In genomic region chr19:33022472-33023116, GRCh38 we compare ENCODE assay signal across 23 cellular contexts. TPM values are rescaled to one million over a fixed set of nuclear protein-coding genes. Genes with fewer than 3 reads are reported as not detected.
DNase-seq lines count a peak whose midpoint lies in the region; ATAC-seq, FAIRE-seq and TF ChIP-seq lines count a peak whose summit lies in the region.
"Had no signal": no experiment of that assay in that cellular context is flagged by ENCODE, and none has a peak within 500 bp of the region (broad histone marks: within the 10 kb centered on the region; RNA-seq: fewer than 3 reads in every experiment).

No MANE protein-coding gene starts in this region.

- H3K14ac ChIP-seq in H1 (ENCODE audit: insufficient read length): no peak overlapping the region

- TF ChIP-seq EP300 in H1 (IDR thresholded peaks at IDR 0.05; ENCODE audit: borderline replicate concordance in 1 of 2, low read depth in 2 of 2, low read length in 2 of 2): peak in 1 of 2 experiments; percentile 45; a peak in 1 of 3 replicates

- WGBS in HUES64: 13% methylated on average over 11 of the region's 11 CpGs
- 8% methylated on average over 11 of the region's 11 CpGs; no CpG with 5 or more reads in 1 of the 2 experiments for WGBS in H1 (ENCODE audit: extremely low coverage in 1 of 2, insufficient coverage in 1 of 2, insufficient read length in 1 of 2, insufficient replicate concordance in 2 of 2, low coverage in 1 of 2, low lambda C conversion rate in 2 of 2, missing lambda C conversion rate in 1 of 2), 2 experiments

- peak in 1 of 2 experiments; percentile 30; a peak in 1 of 4 replicates for TF ChIP-seq RAD21 in H1 (IDR thresholded peaks at IDR 0.05 in 1 of 2, conservative IDR thresholded peaks at IDR 0.05 in 1 of 2; ENCODE audit: low read depth in 2 of 2, low read length in 2 of 2)

- H3K79me2 ChIP-seq in H1 (ENCODE audit: control insufficient read depth in 1 of 2, insufficient read depth in 2 of 2, low read length in 2 of 2): no peaks in the 10 kb centered on the region

- peaks cover 82% of the 10 kb centered on the region for H3K36me3 Mint-ChIP-seq in Caco-2 (ENCODE audit: insufficient read depth, unreplicated experiment)
- H3K36me3 Mint-ChIP-seq in activated CD4-positive, alpha-beta memory T cell treated with anti-CD3 and anti-CD28 coated beads for 36 hours: no peaks in the 10 kb centered on the region
- H3K36me3 Mint-ChIP-seq: activated CD8-positive, alpha-beta memory T cell treated with anti-CD3 and anti-CD28 coated beads, Interleukin-2, amount 10 ng/mL, durations not matched to agents 7 days and 5 days had no signal

- H2BK20ac ChIP-seq in H1 (ENCODE audit: low read length): 0 out of 2 replicates have a peak overlapping the region, but pooled peaks have one; percentile 43

- H4K5ac ChIP-seq in H1 (ENCODE audit: insufficient read length, low read depth, low read length): peak overlapping the region; percentile 64

- peak in 1 of 2 experiments; percentile 30 for TF ChIP-seq CTCF in Caco-2 (IDR thresholded peaks at IDR 0.05; ENCODE audit: insufficient read depth in 1 of 2, low read depth in 1 of 2, low read length in 1 of 2, severe bottlenecking in 1 of 2, unreplicated experiment in 1 of 2)
- peak; percentile 51 to 79 (median 66) for TF ChIP-seq CTCF in H1 (IDR thresholded peaks at IDR 0.05; ENCODE audit: control extremely low read depth in 1 of 3, insufficient read depth in 1 of 3, low read depth in 1 of 3, low read length in 3 of 3)
- TF ChIP-seq CTCF in mucosa of descending colon (IDR thresholded peaks at IDR 0.05): no peak

- H3K4me3 ChIP-seq in Caco-2 (ENCODE audit: low read depth, low read length) (no peak overlapping the region), HUES64 (ENCODE audit: low read length) (peak overlapping the region; percentile 28; the same call in 1 of the 2 replicates), H1 (ENCODE audit: extremely low read depth in 1 of 4, insufficient read depth in 2 of 4, low read depth in 3 of 4, low read length in 4 of 4) (peak overlapping the region in 1 of 4 experiments; percentile 33; a peak in 2 of 8 replicates), mucosa of descending colon (no peak overlapping the region)
- H3K4me3 ChIP-seq: ascending aorta, colonic mucosa, left ventricle myocardium inferior, MG63, uterus had no signal

- H3K23ac ChIP-seq in H1 (ENCODE audit: insufficient read length): no peak overlapping the region

- peak in 1 of 2 experiments; percentile 38; a peak in 1 of 3 replicates for TF ChIP-seq POLR2A in H1 (IDR thresholded peaks at IDR 0.05; ENCODE audit: control extremely low read depth in 1 of 2, low read depth in 2 of 2, low read length in 2 of 2)

- no peaks in the 10 kb centered on the region; the same call in 1 of the 2 replicates for H3K9me3 ChIP-seq in Caco-2
- no peaks in the 10 kb centered on the region for H3K9me3 ChIP-seq in HUES64 (ENCODE audit: insufficient read depth, low read depth, low read length)
- H3K9me3 ChIP-seq in H1 (ENCODE audit: insufficient read depth in 2 of 2, low read depth in 1 of 2, low read length in 1 of 2): no peaks in the 10 kb centered on the region
- no peaks in the 10 kb centered on the region for H3K9me3 ChIP-seq in mucosa of descending colon
- H3K9me3 ChIP-seq: ascending aorta, colonic mucosa, MG63, uterus had no signal

- no peak overlapping the region for H3K4me3 Mint-ChIP-seq in Caco-2 (ENCODE audit: unreplicated experiment)
- H3K4me3 Mint-ChIP-seq in activated CD4-positive, alpha-beta memory T cell treated with anti-CD3 and anti-CD28 coated beads for 36 hours: no peak overlapping the region
- H3K4me3 Mint-ChIP-seq: activated CD8-positive, alpha-beta memory T cell treated with anti-CD3 and anti-CD28 coated beads, Interleukin-2, amount 10 ng/mL, durations not matched to agents 7 days and 5 days had no signal

- peaks cover under 1% of the 10 kb centered on the region for H3K9me3 Mint-ChIP-seq in Caco-2 (ENCODE audit: unreplicated experiment)
- H3K9me3 Mint-ChIP-seq in activated CD4-positive, alpha-beta memory T cell treated with anti-CD3 and anti-CD28 coated beads for 36 hours: no peaks in the 10 kb centered on the region

- no peaks in the 10 kb centered on the region for H4K20me1 ChIP-seq in H1 (replicated peaks in 1 of 2; ENCODE audit: control insufficient read depth in 1 of 2, insufficient read depth in 2 of 2, low read length in 2 of 2)

- no peak overlapping the region for H2AK5ac ChIP-seq in H1 (ENCODE audit: low read depth, low read length)

- H2AFZ ChIP-seq in H1 (ENCODE audit: low read length): no peak overlapping the region

- no peak overlapping the region for H3K4ac ChIP-seq in H1 (replicated peaks; ENCODE audit: insufficient read length, low read depth, low read length)

- no peaks in the 10 kb centered on the region; the same call in 1 of the 2 replicates for H3K23me2 ChIP-seq in H1 (ENCODE audit: low read depth, low read length)

- H3K56ac ChIP-seq in H1 (replicated peaks; ENCODE audit: insufficient read length, low read depth, low read length): no peak overlapping the region

- peak overlapping the region; percentile 75; the same call in 1 of the 2 replicates for H2BK12ac ChIP-seq in H1 (ENCODE audit: low read depth, low read length)

- DNase-seq in Caco-2 (peak; percentile 39 to 51), H1 (ENCODE audit: low read depth in 1 of 2, low spot score in 2 of 2) (peak; percentile 63 to 83), mucosa of descending colon (no peak), NAMALWA (ENCODE audit: low spot score) (no peak), HuH-7.5 (ENCODE audit: low spot score) (no peak)
- DNase-seq in activated CD4-positive, alpha-beta memory T cell treated with anti-CD3 and anti-CD28 coated beads for 36 hours: no peak
- DNase-seq: activated CD8-positive, alpha-beta memory T cell treated with anti-CD3 and anti-CD28 coated beads, Interleukin-2, amount 10 ng/mL, durations not matched to agents 7 days and 5 days; activated effector memory CD4-positive, alpha-beta T cell treated with Interleukin-2 at 50 U/mL for 16 hours; colonic mucosa; left ventricle myocardium inferior; MG63; NCI-H187 treated with DMSO at 0.1 percent for 48 hours; NCI-H526 treated with DMSO at 0.1 percent for 48 hours; stimulated activated CD4-positive, alpha-beta T cell treated with anti-CD3 and anti-CD28 coated beads, Interleukin-12 subunit alpha, Interleukin-12 subunit beta, amount 100 ng/mL, for 4 hours; stimulated activated naive CD8-positive, alpha-beta T cell treated with anti-CD3 and anti-CD28 coated beads, Interleukin-15, Interleukin-2, amounts not matched to agents 100 U/mL and 50 U/mL, for 24 hours; uterus had no signal

- H2BK120ac ChIP-seq in H1 (replicated peaks; ENCODE audit: low read depth, low read length): no peak overlapping the region

- H4K91ac ChIP-seq in H1 (replicated peaks; ENCODE audit: insufficient read length, low read length): peak overlapping the region; percentile 93

- CTCF ChIA-PET in Caco-2 (lab: Charles Lee): interaction anchor here (0.6 to 1.4 kb wide), 5 partner anchors 25 to 344 kb away, joined by 3 to 9 read pairs (median 3); partner anchors contain the start of gene GPATCH1
- CTCF ChIA-PET in H1 (lab: Charles Lee; ENCODE audit: partially characterized antibody): interaction anchor here (0.6 to 2.6 kb wide), 27 partner anchors 9 to 1121 kb away, joined by 3 to 26 read pairs (median 4); partner anchors contain the start of gene GPATCH1
- CTCF ChIA-PET in activated CD4-positive, alpha-beta memory T cell treated with anti-CD3 and anti-CD28 coated beads for 36 hours (lab: Charles Lee): no interaction called here

- no peak overlapping the region for H2BK15ac ChIP-seq in H1 (ENCODE audit: low read length)

- no peaks in the 10 kb centered on the region for H3K27me3 Mint-ChIP-seq in Caco-2 (ENCODE audit: insufficient read depth, unreplicated experiment)
- H3K27me3 Mint-ChIP-seq in activated CD4-positive, alpha-beta memory T cell treated with anti-CD3 and anti-CD28 coated beads for 36 hours: peaks cover 3% of the 10 kb centered on the region
- H3K27me3 Mint-ChIP-seq: activated CD8-positive, alpha-beta memory T cell treated with anti-CD3 and anti-CD28 coated beads, Interleukin-2, amount 10 ng/mL, durations not matched to agents 7 days and 5 days had no signal

- no peak overlapping the region; the same call in 1 of the 2 replicates for H4K8ac ChIP-seq in H1 (ENCODE audit: extremely low read depth, insufficient read depth, low read length)

- FAIRE-seq in H1 (lab: Jason Lieb, UNC): peak; percentile 86
- FAIRE-seq: GM18507, GM19239 had no signal

- intact Hi-C loops in Caco-2 (cut with micrococcal nuclease; ENCODE audit: unreplicated experiment) (no loop called here), mucosa of descending colon (cut with DNase I, micrococcal nuclease) (no loop called here)
- intact Hi-C loops in activated CD4-positive, alpha-beta memory T cell treated with anti-CD3 and anti-CD28 coated beads for 36 hours (cut with micrococcal nuclease): no loop called here

- no peaks in the 10 kb centered on the region for H3K79me1 ChIP-seq in H1 (ENCODE audit: low read depth, low read length)

- H3K9ac ChIP-seq in HUES64 (ENCODE audit: low read depth, low read length): 0 out of 2 replicates have a peak overlapping the region, but pooled peaks have one; percentile 15
- H3K9ac ChIP-seq in H1 (replicated peaks in 1 of 4; ENCODE audit: extremely low read depth in 1 of 4, low read depth in 3 of 4, low read length in 3 of 4): no peak overlapping the region

- peak overlapping the region; percentile 72 for H3K27ac ChIP-seq in HUES64 (ENCODE audit: low read depth, low read length)
- H3K27ac ChIP-seq in H1 (ENCODE audit: low read depth, low read length): peak overlapping the region; percentile 69
- H3K27ac ChIP-seq: ascending aorta, colonic mucosa, epithelial cell of prostate, left ventricle myocardium inferior, uterus had no signal

- peak overlapping the region; percentile 70 for H3K27ac Mint-ChIP-seq in Caco-2 (ENCODE audit: unreplicated experiment)
- H3K27ac Mint-ChIP-seq in activated CD4-positive, alpha-beta memory T cell treated with anti-CD3 and anti-CD28 coated beads for 36 hours: no peak overlapping the region
- H3K27ac Mint-ChIP-seq: activated CD8-positive, alpha-beta memory T cell treated with anti-CD3 and anti-CD28 coated beads, Interleukin-2, amount 10 ng/mL, durations not matched to agents 7 days and 5 days had no signal

- ATAC-seq in mucosa of descending colon: peak; percentile 7
- ATAC-seq in GM18870 (IDR thresholded peaks at IDR 0.05; ENCODE audit: unreplicated experiment): no peak
- ATAC-seq: activated CD4-positive, CD25-positive, alpha-beta regulatory T cell treated with anti-CD3 and anti-CD28 coated beads, Interleukin-2, amount 50 U/mL, for 24 hours; activated CD8-positive, alpha-beta memory T cell treated with anti-CD3 and anti-CD28 coated beads, Interleukin-2, amount 10 ng/mL, durations not matched to agents 7 days and 5 days; stimulated activated naive CD8-positive, alpha-beta T cell treated with anti-CD3 and anti-CD28 coated beads, Interleukin-15, Interleukin-2, amounts not matched to agents 100 U/mL and 50 U/mL, for 24 hours had no signal

- peaks cover 4% of the 10 kb centered on the region for H3K36me3 ChIP-seq in Caco-2 (ENCODE audit: control insufficient read depth, insufficient read depth, low read length)
- peaks cover 22% of the 10 kb centered on the region for H3K36me3 ChIP-seq in HUES64 (ENCODE audit: insufficient read depth, low read length)
- H3K36me3 ChIP-seq in H1 (ENCODE audit: control insufficient read depth in 2 of 4, insufficient read depth in 4 of 4, low read length in 3 of 4): peaks cover 0 to 14% (median 1%) of the 10 kb centered on the region in 4 experiments; a peak in 3 of 8 replicates
- no peaks in the 10 kb centered on the region for H3K36me3 ChIP-seq in mucosa of descending colon (ENCODE audit: low read depth)
- H3K36me3 ChIP-seq: ascending aorta, colonic mucosa, left ventricle myocardium inferior, uterus had no signal

- H3K4me1 Mint-ChIP-seq in Caco-2 (ENCODE audit: low read depth, unreplicated experiment): peaks cover 8% of the 10 kb centered on the region
- H3K4me1 Mint-ChIP-seq in activated CD4-positive, alpha-beta memory T cell treated with anti-CD3 and anti-CD28 coated beads for 36 hours (ENCODE audit: low read depth): no peaks in the 10 kb centered on the region
- H3K4me1 Mint-ChIP-seq: activated CD8-positive, alpha-beta memory T cell treated with anti-CD3 and anti-CD28 coated beads, Interleukin-2, amount 10 ng/mL, durations not matched to agents 7 days and 5 days had no signal

- peak overlapping the region; percentile 83 for H3K18ac ChIP-seq in H1 (ENCODE audit: extremely low read depth, low read length)

- H3K27me3 ChIP-seq in Caco-2 (replicated peaks; ENCODE audit: control insufficient read depth, insufficient read depth, low read length) (no peaks in the 10 kb centered on the region), HUES64 (ENCODE audit: insufficient read depth, low read length) (no peaks in the 10 kb centered on the region), H1 (replicated peaks in 1 of 4; ENCODE audit: control insufficient read depth in 3 of 4, extremely low read depth in 1 of 4, insufficient read depth in 3 of 4, low read length in 3 of 4) (no peaks in the 10 kb centered on the region)
- H3K27me3 ChIP-seq: ascending aorta, colonic mucosa, MG63, uterus had no signal

- peak overlapping the region; percentile 89 for H2BK5ac ChIP-seq in H1 (ENCODE audit: low read depth, low read length)

- H3K4me1 ChIP-seq in Caco-2 (no peaks in the 10 kb centered on the region; the same call in 1 of the 2 replicates), HUES64 (ENCODE audit: insufficient read depth, low read length) (0 out of 2 replicates have a peak, but pooled peaks cover 7% of the 10 kb centered on the region), H1 (replicated peaks in 1 of 4; ENCODE audit: control insufficient read depth in 3 of 4, insufficient read depth in 4 of 4, low read length in 3 of 4) (peaks cover 4 to 20% (median 13%) of the 10 kb centered on the region in 4 experiments), mucosa of descending colon (ENCODE audit: low read depth) (peaks cover 4% of the 10 kb centered on the region)
- H3K4me1 ChIP-seq: ascending aorta, colonic mucosa, left ventricle myocardium inferior, uterus had no signal

- H3K4me2 ChIP-seq in H1 (ENCODE audit: insufficient read depth in 1 of 2, low read depth in 2 of 2, low read length in 2 of 2): peak overlapping the region; percentile 47 to 66

- BruUV-seq in Caco-2 (replicated peaks; lab: Mats Ljungman, UMichigan): no TSS peak

- POLR2A ChIA-PET in Caco-2 (lab: Charles Lee) (interaction anchor here (0.9 kb wide), 1 partner anchor 154 kb away, joined by 5 read pairs; no protein-coding TSS in a partner anchor), H1 (lab: Charles Lee; ENCODE audit: partially characterized antibody) (interaction anchor here (0.6 to 1.4 kb wide), 4 partner anchors 10 to 101 kb away, joined by 3 to 9 read pairs (median 4); no protein-coding TSS in a partner anchor)
- POLR2A ChIA-PET in activated CD4-positive, alpha-beta memory T cell treated with anti-CD3 and anti-CD28 coated beads for 36 hours (lab: Charles Lee): no interaction called here

RNA-seq across cellular contexts. Expression of gene RHPN2, which starts 42.1 kb away (rescaled TPM):
- total RNA-seq in Caco-2 (2022) (69.5 and 78.5 TPM in 2 replicates), mucosa of descending colon (10 to 100 TPM; 37.3 to 72.7 (median 68.3) TPM)
- 13.9 TPM for polyA plus RNA-seq in HUES64 (2013, experiment 1 of 2)
- polyA plus RNA-seq in HUES64 (2013, experiment 2 of 2): 17.6 TPM
- 31.1 and 36.2 TPM in 2 replicates for total RNA-seq in H1 (2021; fragmentation: NEBNext Ultra II Directional; extraction: Animal tissue kit (Norgen Biotek cat#: 25700))
- polyA plus RNA-seq in H1 (2011; rRNA removed): 22.8 and 27.2 TPM in 2 replicates
- 28.8 TPM for polyA plus RNA-seq in H1 (2011; cell fraction: cytosol; rRNA removed)
- 26.0 TPM for polyA plus RNA-seq in H1 (2011; cell fraction: nucleus; rRNA removed)
- polyA plus RNA-seq in H1 (2012, experiment 1 of 2): 23.3 to 37.2 TPM (median 28.3 TPM) in 4 replicates
- 15.6 TPM for polyA plus RNA-seq in H1 (2012, experiment 2 of 2)
- polyA plus RNA-seq in H1 (2013, experiment 1 of 2): 14.1 TPM
- polyA plus RNA-seq in H1 (2013, experiment 2 of 2): 15.8 TPM
- 29.3 and 36.6 TPM in 2 replicates for polyA minus RNA-seq in H1 (2011; rRNA and poly(A)+ RNA removed)
- 33.2 TPM for polyA minus RNA-seq in H1 (2011; cell fraction: cytosol; rRNA and poly(A)+ RNA removed)
- polyA minus RNA-seq in H1 (2011; cell fraction: nucleus; rRNA and poly(A)+ RNA removed): 18.1 TPM
- 1 to 10 TPM; 1.7 to 2.9 TPM for total RNA-seq in activated CD4-positive, alpha-beta memory T cell treated with anti-CD3 and anti-CD28 coated beads for 36 hours
- total RNA-seq: ascending aorta had no signal

RNA-seq across cellular contexts. Expression of gene FAAP24, which starts 50.6 kb away (rescaled TPM):
- 9.6 and 12.0 TPM in 2 replicates for total RNA-seq in Caco-2 (2022)
- 3.7 TPM for polyA plus RNA-seq in HUES64 (2013, experiment 1 of 2)
- polyA plus RNA-seq in HUES64 (2013, experiment 2 of 2): 4.2 TPM
- 4.2 and 4.7 TPM in 2 replicates for total RNA-seq in H1 (2021; fragmentation: NEBNext Ultra II Directional; extraction: Animal tissue kit (Norgen Biotek cat#: 25700))
- 3.2 and 3.3 TPM in 2 replicates for polyA plus RNA-seq in H1 (2011; rRNA removed)
- 4.7 TPM for polyA plus RNA-seq in H1 (2011; cell fraction: cytosol; rRNA removed)
- 4.5 TPM for polyA plus RNA-seq in H1 (2011; cell fraction: nucleus; rRNA removed)
- polyA plus RNA-seq in H1 (2012, experiment 1 of 2): 4.2 to 4.8 TPM (median 4.6 TPM) in 4 replicates
- polyA plus RNA-seq in H1 (2012, experiment 2 of 2): 2.3 TPM
- 3.8 TPM for polyA plus RNA-seq in H1 (2013, experiment 1 of 2)
- 4.0 TPM for polyA plus RNA-seq in H1 (2013, experiment 2 of 2)
- 2.2 and 4.4 TPM in 2 replicates for polyA minus RNA-seq in H1 (2011; rRNA and poly(A)+ RNA removed)
- polyA minus RNA-seq in H1 (2011; cell fraction: cytosol; rRNA and poly(A)+ RNA removed): 2.5 TPM
- polyA minus RNA-seq in H1 (2011; cell fraction: nucleus; rRNA and poly(A)+ RNA removed): 2.3 TPM
- 1 to 10 TPM; 1.1 to 3.4 (median 1.5) TPM for total RNA-seq in mucosa of descending colon
- total RNA-seq in activated CD4-positive, alpha-beta memory T cell treated with anti-CD3 and anti-CD28 coated beads for 36 hours: 1 to 10 TPM; 8.1 to 8.3 TPM
- total RNA-seq: ascending aorta had no signal

RNA-seq across cellular contexts. Expression of gene CEP89, which starts 50.8 kb away (rescaled TPM):
- total RNA-seq in Caco-2 (2022) (14.5 and 17.3 TPM in 2 replicates), mucosa of descending colon (10 to 100 TPM; 12.6 to 19.0 (median 16.1) TPM)
- 14.0 TPM for polyA plus RNA-seq in HUES64 (2013, experiment 1 of 2)
- polyA plus RNA-seq in HUES64 (2013, experiment 2 of 2): 15.5 TPM
- 23.0 and 23.6 TPM in 2 replicates for total RNA-seq in H1 (2021; fragmentation: NEBNext Ultra II Directional; extraction: Animal tissue kit (Norgen Biotek cat#: 25700))
- polyA plus RNA-seq in H1 (2011; rRNA removed): 23.6 and 35.2 TPM in 2 replicates
- 15.3 TPM for polyA plus RNA-seq in H1 (2011; cell fraction: cytosol; rRNA removed)
- polyA plus RNA-seq in H1 (2011; cell fraction: nucleus; rRNA removed): 27.8 TPM
- 14.0 to 21.6 TPM (median 16.9 TPM) in 4 replicates for polyA plus RNA-seq in H1 (2012, experiment 1 of 2)
- polyA plus RNA-seq in H1 (2012, experiment 2 of 2): 13.7 TPM
- polyA plus RNA-seq in H1 (2013, experiment 1 of 2): 20.5 TPM
- polyA plus RNA-seq in H1 (2013, experiment 2 of 2): 21.0 TPM
- polyA minus RNA-seq in H1 (2011; rRNA and poly(A)+ RNA removed): 23.3 and 23.9 TPM in 2 replicates
- 11.4 TPM for polyA minus RNA-seq in H1 (2011; cell fraction: cytosol; rRNA and poly(A)+ RNA removed)
- 25.2 TPM for polyA minus RNA-seq in H1 (2011; cell fraction: nucleus; rRNA and poly(A)+ RNA removed)
- 10 to 100 TPM; 15.6 to 21.0 TPM for total RNA-seq in activated CD4-positive, alpha-beta memory T cell treated with anti-CD3 and anti-CD28 coated beads for 36 hours

RNA-seq across cellular contexts. Expression of gene GPATCH1, which starts 58.4 kb away (rescaled TPM):
- total RNA-seq in Caco-2 (2022) (16.1 and 17.1 TPM in 2 replicates), mucosa of descending colon (10 to 100 TPM; 11.9 to 12.4 (median 11.9) TPM)
- 6.0 TPM for polyA plus RNA-seq in HUES64 (2013, experiment 1 of 2)
- polyA plus RNA-seq in HUES64 (2013, experiment 2 of 2): 7.5 TPM
- 8.2 and 8.8 TPM in 2 replicates for total RNA-seq in H1 (2021; fragmentation: NEBNext Ultra II Directional; extraction: Animal tissue kit (Norgen Biotek cat#: 25700))
- polyA plus RNA-seq in H1 (2011; rRNA removed): 3.5 and 4.3 TPM in 2 replicates
- 8.1 TPM for polyA plus RNA-seq in H1 (2011; cell fraction: cytosol; rRNA removed)
- 12.4 TPM for polyA plus RNA-seq in H1 (2011; cell fraction: nucleus; rRNA removed)
- polyA plus RNA-seq in H1 (2012, experiment 1 of 2): 8.0 to 15.0 TPM (median 9.1 TPM) in 4 replicates
- 1.3 TPM for polyA plus RNA-seq in H1 (2012, experiment 2 of 2)
- 7.1 TPM for polyA plus RNA-seq in H1 (2013, experiment 1 of 2)
- polyA plus RNA-seq in H1 (2013, experiment 2 of 2): 6.1 TPM
- polyA minus RNA-seq in H1 (2011; rRNA and poly(A)+ RNA removed): 8.8 and 12.0 TPM in 2 replicates
- polyA minus RNA-seq in H1 (2011; cell fraction: cytosol; rRNA and poly(A)+ RNA removed): 2.4 TPM
- polyA minus RNA-seq in H1 (2011; cell fraction: nucleus; rRNA and poly(A)+ RNA removed): 9.9 TPM
- total RNA-seq in activated CD4-positive, alpha-beta memory T cell treated with anti-CD3 and anti-CD28 coated beads for 36 hours: 1 to 10 TPM; 8.9 to 9.9 TPM

Comparison
In these comparisons a context has a peak if more than half of its experiments do, and no peak if none do; other contexts are left out.
1. DNase-seq: peak in Caco-2 (2 of 2) and H1 (2 of 2); none in mucosa of descending colon (0 of 3), NAMALWA (single experiment), HuH-7.5 (single experiment) and activated CD4-positive, alpha-beta memory T cell treated with anti-CD3 and anti-CD28 coated beads for 36 hours (single experiment).